Comparison of ENCODE assay signal across 15 cellular contexts in the genomic region with DNA sequence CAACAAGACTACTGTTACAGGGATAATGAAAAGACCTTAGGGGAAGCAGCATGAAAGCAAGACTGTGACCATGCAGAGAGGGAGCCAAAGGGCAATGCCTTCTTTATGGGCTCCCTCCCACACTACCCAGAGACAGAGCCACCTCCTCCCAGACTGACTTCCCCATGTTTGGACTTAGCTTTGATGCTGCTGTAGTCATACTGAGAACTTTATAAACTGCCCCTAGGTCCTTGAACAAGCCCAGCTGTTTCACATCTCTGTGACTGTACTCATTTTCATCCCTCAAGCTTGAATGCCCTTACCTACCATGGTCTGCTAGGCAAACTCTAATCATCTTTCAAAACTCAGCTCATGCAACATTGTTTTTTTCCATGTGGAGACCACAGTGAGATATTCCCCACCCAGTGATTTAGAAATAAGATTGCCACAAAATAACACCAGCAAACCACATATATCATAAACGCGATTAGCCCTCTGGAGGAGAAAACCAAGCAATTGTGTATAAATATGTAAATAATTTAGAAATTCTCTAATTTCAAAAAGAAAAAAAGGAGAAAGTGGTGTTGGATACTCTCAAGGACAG. TPM values are rescaled to one million over a fixed set of nuclear protein-coding genes. Genes with fewer than 3 reads are reported as not detected.
DNase-seq lines count a peak whose midpoint lies in the region; ATAC-seq and TF ChIP-seq lines count a peak whose summit lies in the region.
"Had no signal": no experiment of that assay in that cellular context is flagged by ENCODE, and none has a peak within 500 bp of the region (broad histone marks: within the 10 kb centered on the region; RNA-seq: fewer than 3 reads in every experiment).

No MANE protein-coding gene starts in this region.

- CTCF ChIA-PET in activated CD4-positive, alpha-beta memory T cell treated with anti-CD3 and anti-CD28 coated beads for 36 hours (lab: Charles Lee) = no interaction called here
- CTCF ChIA-PET in Calu3 (lab: Charles Lee) = no interaction called here

- no peak overlapping the region for H3K4me3 ChIP-seq in uterus
- no peak overlapping the region for H3K4me3 ChIP-seq in effector memory CD4-positive, alpha-beta T cell (ENCODE audit: insufficient read depth, low read depth, low read length, poor library complexity, severe bottlenecking)
- H3K4me3 ChIP-seq: mucosa of descending colon had no signal

- H3K27ac Mint-ChIP-seq in immature natural killer cell (peak overlapping the region; percentile 48 to 87 (median 82)), Calu3 (ENCODE audit: unreplicated experiment) (no peak overlapping the region)
- H3K27ac Mint-ChIP-seq in activated CD4-positive, alpha-beta memory T cell treated with anti-CD3 and anti-CD28 coated beads for 36 hours = no peak overlapping the region
- H3K27ac Mint-ChIP-seq: activated CD8-positive, alpha-beta T cell treated with anti-CD3 and anti-CD28 coated beads, Interleukin-2, amount 10 ng/mL, durations not matched to agents 7 days and 5 days; activated naive CD4-positive, alpha-beta T cell treated with anti-CD3 and anti-CD28 coated beads, Interleukin-2, amount 50 U/mL, for 72 hours; type B pancreatic cell had no signal

- no peaks in the 10 kb centered on the region for H3K36me3 ChIP-seq in uterus
- no peaks in the 10 kb centered on the region for H3K36me3 ChIP-seq in effector memory CD4-positive, alpha-beta T cell (ENCODE audit: control insufficient read depth, insufficient read depth, low read length)

- intact Hi-C loops in uterus (cut with DNase I; ENCODE audit: low total_unique reads) = no loop called here
- intact Hi-C loops in activated CD4-positive, alpha-beta memory T cell treated with anti-CD3 and anti-CD28 coated beads for 36 hours (cut with micrococcal nuclease) = no loop called here
- intact Hi-C loops in Calu3 (cut with micrococcal nuclease; ENCODE audit: unreplicated experiment) = no loop called here

- H3K36me3 Mint-ChIP-seq in immature natural killer cell (peaks cover 3 to 8% (median 3%) of the 10 kb centered on the region in 3 donors), Calu3 (ENCODE audit: insufficient read depth, unreplicated experiment) (no peaks in the 10 kb centered on the region)
- H3K36me3 Mint-ChIP-seq in activated CD4-positive, alpha-beta memory T cell treated with anti-CD3 and anti-CD28 coated beads for 36 hours = no peaks in the 10 kb centered on the region
- H3K36me3 Mint-ChIP-seq: type B pancreatic cell had no signal

- no peak overlapping the region for H3K27ac ChIP-seq in uterus
- no peak overlapping the region for H3K27ac ChIP-seq in effector memory CD4-positive, alpha-beta T cell (ENCODE audit: insufficient read depth, low read length, poor library complexity, severe bottlenecking)
- H3K27ac ChIP-seq: KMS-11 had no signal

- no peaks in the 10 kb centered on the region for H3K27me3 ChIP-seq in uterus
- H3K27me3 ChIP-seq in effector memory CD4-positive, alpha-beta T cell (replicated peaks; ENCODE audit: control insufficient read depth, insufficient read depth, low read length, poor library complexity, severe bottlenecking) = no peaks in the 10 kb centered on the region

- H3K9me3 Mint-ChIP-seq in immature natural killer cell (peaks cover 0 to 4% (median 0%) of the 10 kb centered on the region in 6 donors), Calu3 (ENCODE audit: low read depth, unreplicated experiment) (peaks cover 3% of the 10 kb centered on the region)
- peaks cover 2% of the 10 kb centered on the region for H3K9me3 Mint-ChIP-seq in activated CD4-positive, alpha-beta memory T cell treated with anti-CD3 and anti-CD28 coated beads for 36 hours

- H3K27me3 Mint-ChIP-seq in immature natural killer cell (ENCODE audit: low read depth in 3 of 3) = peaks cover 0 to 4% (median 4%) of the 10 kb centered on the region in 3 donors
- H3K27me3 Mint-ChIP-seq in activated CD4-positive, alpha-beta memory T cell treated with anti-CD3 and anti-CD28 coated beads for 36 hours = peaks cover 2% of the 10 kb centered on the region
- H3K27me3 Mint-ChIP-seq in Calu3 (ENCODE audit: unreplicated experiment) = no peaks in the 10 kb centered on the region
- H3K27me3 Mint-ChIP-seq: type B pancreatic cell had no signal

- TF ChIP-seq CTCF in uterus (IDR thresholded peaks at IDR 0.05) = no peak
- no peak for TF ChIP-seq CTCF in Calu3 (IDR thresholded peaks at IDR 0.05; ENCODE audit: unreplicated experiment)

- BruUV-seq in Calu3 (replicated peaks; lab: Mats Ljungman, UMichigan) = no TSS peak

- peak overlapping the region; percentile 68 to 83 (median 76) for H3K4me3 Mint-ChIP-seq in immature natural killer cell
- H3K4me3 Mint-ChIP-seq in activated CD4-positive, alpha-beta memory T cell treated with anti-CD3 and anti-CD28 coated beads for 36 hours = no peak overlapping the region
- H3K4me3 Mint-ChIP-seq in Calu3 (ENCODE audit: low read depth, unreplicated experiment) = no peak overlapping the region
- H3K4me3 Mint-ChIP-seq: activated CD8-positive, alpha-beta T cell treated with anti-CD3 and anti-CD28 coated beads, Interleukin-2, amount 10 ng/mL, durations not matched to agents 7 days and 5 days; type B pancreatic cell had no signal

- POLR2A ChIA-PET in activated CD4-positive, alpha-beta memory T cell treated with anti-CD3 and anti-CD28 coated beads for 36 hours (lab: Charles Lee) = no interaction called here

- no peaks in the 10 kb centered on the region for H3K9me3 ChIP-seq in uterus
- no peaks in the 10 kb centered on the region for H3K9me3 ChIP-seq in effector memory CD4-positive, alpha-beta T cell (ENCODE audit: control insufficient read depth, low read length)
- H3K9me3 ChIP-seq: mucosa of descending colon had no signal

- no peak for TF ChIP-seq POLR2A in uterus (IDR thresholded peaks at IDR 0.05)

- H3K4me1 Mint-ChIP-seq in immature natural killer cell (peaks cover 37 to 64% of the 10 kb centered on the region in 2 donors), Calu3 (ENCODE audit: low read depth, unreplicated experiment) (no peaks in the 10 kb centered on the region)
- no peaks in the 10 kb centered on the region for H3K4me1 Mint-ChIP-seq in activated CD4-positive, alpha-beta memory T cell treated with anti-CD3 and anti-CD28 coated beads for 36 hours (ENCODE audit: low read depth)

- H3K4me1 ChIP-seq in uterus = no peaks in the 10 kb centered on the region
- no peaks in the 10 kb centered on the region for H3K4me1 ChIP-seq in effector memory CD4-positive, alpha-beta T cell (ENCODE audit: control insufficient read depth, insufficient read depth, low read length, poor library complexity, severe bottlenecking)

- ATAC-seq in GM18502 (IDR thresholded peaks at IDR 0.05; ENCODE audit: poor library complexity, unreplicated experiment) (peak; percentile 81), GM21367 (IDR thresholded peaks at IDR 0.05; ENCODE audit: unreplicated experiment) (peak; percentile 47), HG03103 (IDR thresholded peaks at IDR 0.05; ENCODE audit: low read depth, unreplicated experiment) (peak; percentile 58)
- ATAC-seq: activated CD8-positive, alpha-beta T cell treated with anti-CD3 and anti-CD28 coated beads, Interleukin-2, amount 10 ng/mL, durations not matched to agents 7 days and 5 days; activated naive CD4-positive, alpha-beta T cell treated with anti-CD3 and anti-CD28 coated beads, Interleukin-2, amount 50 U/mL, for 72 hours; mucosa of descending colon had no signal

- DNase-seq in immature natural killer cell (peak; percentile 54 to 59 (median 54)), uterus (no peak), Calu3 (no peak)
- no peak for DNase-seq in effector memory CD4-positive, alpha-beta T cell
- no peak for DNase-seq in activated CD4-positive, alpha-beta memory T cell treated with anti-CD3 and anti-CD28 coated beads for 36 hours
- DNase-seq: activated CD8-positive, alpha-beta T cell treated with anti-CD3 and anti-CD28 coated beads, Interleukin-2, amount 10 ng/mL, durations not matched to agents 7 days and 5 days; cerebellar nuclear complex; mucosa of descending colon; T-helper 1 cell had no signal

RNA-seq across cellular contexts. Expression of a gene that starts 23.4 kb away (rescaled TPM):
- 10 to 100 TPM in 1 of 3 donors, 1 to 10 TPM in 2; 2.2 to 13.8 (median 6.8) TPM for polyA plus RNA-seq in immature natural killer cell
- 10 to 100 TPM in 1 of 4 donors, 1 to 10 TPM in 1, under 1 TPM in 2; under 0.01 to 26.5 (median 3.5) TPM for total RNA-seq in uterus
- 10 to 100 TPM in 1 of 2 experiments, 1 to 10 TPM in 1; 9.0 to 10.4 TPM for total RNA-seq in activated CD4-positive, alpha-beta memory T cell treated with anti-CD3 and anti-CD28 coated beads for 36 hours
- 13.4 and 14.1 TPM in 2 replicates for total RNA-seq in Calu3 (2022)

Comparison
In these comparisons a context has a peak if more than half of its experiments do, and no peak if none do; other contexts are left out.
1. DNase-seq: peak in immature natural killer cell (3 of 3); none in uterus (0 of 2), effector memory CD4-positive, alpha-beta T cell (0 of 3), activated CD4-positive, alpha-beta memory T cell treated with anti-CD3 and anti-CD28 coated beads for 36 hours (single experiment) and Calu3 (single experiment).
2. H3K27ac Mint-ChIP-seq: peak in immature natural killer cell (6 of 6); none in activated CD4-positive, alpha-beta memory T cell treated with anti-CD3 and anti-CD28 coated beads for 36 hours (single experiment) and Calu3 (single experiment).
3. H3K4me3 Mint-ChIP-seq: peak in immature natural killer cell (5 of 5); none in activated CD4-positive, alpha-beta memory T cell treated with anti-CD3 and anti-CD28 coated beads for 36 hours (single experiment) and Calu3 (single experiment).
4. Peak in every context shown above with its lines, with median percentiles within 50 percentile points of each other: ATAC-seq.